Comparison of ENCODE assay signal across 8 cellular contexts in genomic region chr16:68367034-68367433, GRCh38. TPM values are rescaled to one million over a fixed set of nuclear protein-coding genes. Genes with fewer than 3 reads are reported as not detected.
DNase-seq lines count a peak whose midpoint lies in the region; TF ChIP-seq lines count a peak whose summit lies in the region.

No MANE protein-coding gene starts in this region.

- no peak overlapping the region for H3K4me3 ChIP-seq in Karpas-422 (ENCODE audit: low read length)
- no peak overlapping the region for H3K4me3 ChIP-seq in uterus

- H3K9me2 ChIP-seq in Karpas-422 (replicated peaks; ENCODE audit: insufficient read depth, low read length), result no peaks in the 10 kb centered on the region

- TF ChIP-seq POLR2A in uterus (IDR thresholded peaks at IDR 0.05), result no peak

- H3K4me1 ChIP-seq in Karpas-422 (ENCODE audit: low read length) (peaks cover 44% of the 10 kb centered on the region), uterus (no peaks in the 10 kb centered on the region)

- H3K9me3 ChIP-seq in Karpas-422 (ENCODE audit: low read length), result no peaks in the 10 kb centered on the region
- no peaks in the 10 kb centered on the region for H3K9me3 ChIP-seq in uterus

- H3K36me3 ChIP-seq in Karpas-422 (ENCODE audit: insufficient read depth, low read length) (no peaks in the 10 kb centered on the region), uterus (no peaks in the 10 kb centered on the region)

- H3K4me2 ChIP-seq in Karpas-422 (ENCODE audit: low read depth, low read length, poor library complexity, severe bottlenecking), result no peak overlapping the region

- no peaks in the 10 kb centered on the region for H3K27me3 ChIP-seq in Karpas-422 (ENCODE audit: low read length)
- peaks cover 0 to 9% of the 10 kb centered on the region in 2 donors for H3K27me3 ChIP-seq in uterus

- H4K20me1 ChIP-seq in Karpas-422 (ENCODE audit: insufficient read depth, low read depth, low read length), result no peaks in the 10 kb centered on the region; the same call in 1 of the 2 replicates

- no peaks in the 10 kb centered on the region for H3K79me2 ChIP-seq in Karpas-422 (ENCODE audit: low read length)

- DNase-seq in DMS153 treated with DMSO at 0.1 percent for 48 hours (lab: John Stamatoyannopoulos, UW; ENCODE audit: unreplicated experiment) (peak; percentile 3), DMS153 (lab: John Stamatoyannopoulos, UW) (no peak), Karpas-422 (peak; percentile 77), fibroblast of the conjunctiva (ENCODE audit: low read depth) (peak; percentile 6), uterus (no peak), SW480 (ENCODE audit: low spot score) (no peak)
- peak; percentile 45 for DNase-seq in activated CD4-positive, CD25-positive, alpha-beta regulatory T cell treated with anti-CD3 and anti-CD28 coated beads, Interleukin-2, amount 50 U/mL, for 72 hours
- peak; percentile 45 to 49 for DNase-seq in stimulated activated CD4-positive, alpha-beta T cell treated with anti-CD3 and anti-CD28 coated beads, Interleukin-2, amount 100 ng/mL, for 48 hours

- no peak overlapping the region for H2AFZ ChIP-seq in Karpas-422 (ENCODE audit: low read length)

- intact Hi-C loops in uterus (cut with DNase I; ENCODE audit: low total_unique reads), result no loop called here

- TF ChIP-seq CTCF in uterus (IDR thresholded peaks at IDR 0.05), result peak in 1 of 4 experiments; percentile 6

- H3K9ac ChIP-seq in Karpas-422 (ENCODE audit: low read length), result no peak overlapping the region

- no peak overlapping the region for H3K27ac ChIP-seq in Karpas-422 (ENCODE audit: low read length)
- no peak overlapping the region for H3K27ac ChIP-seq in uterus

RNA-seq across cellular contexts. Expression of gene PRMT7, which starts 56.2 kb away (rescaled TPM):
- 43.9 and 44.6 TPM in 2 replicates for total RNA-seq in Karpas-422 (2014; rRNA removed; shearing (Covaris generic); ENCODE audit: low replicate concordance)
- total RNA-seq in uterus, result 100 to 1,000 TPM in 1 of 4 donors, 10 to 100 TPM in 2, 1 to 10 TPM in 1; 8.2 to 111 (median 66.9) TPM

RNA-seq across cellular contexts. Expression of gene SLC7A6OS, which starts 56.3 kb away (rescaled TPM):
- 13.3 and 28.0 TPM in 2 replicates for total RNA-seq in Karpas-422 (2014; rRNA removed; shearing (Covaris generic); ENCODE audit: low replicate concordance)
- 10 to 100 TPM in 2 of 4 donors, 1 to 10 TPM in 2; 7.6 to 18.9 (median 13.4) TPM for total RNA-seq in uterus

Comparison
In these comparisons a context has a peak if more than half of its experiments do, and no peak if none do; other contexts are left out.
1. DNase-seq: peak in DMS153 treated with DMSO at 0.1 percent for 48 hours (single experiment), Karpas-422 (single experiment), activated CD4-positive, CD25-positive, alpha-beta regulatory T cell treated with anti-CD3 and anti-CD28 coated beads, Interleukin-2, amount 50 U/mL, for 72 hours (single experiment), fibroblast of the conjunctiva (single experiment) and stimulated activated CD4-positive, alpha-beta T cell treated with anti-CD3 and anti-CD28 coated beads, Interleukin-2, amount 100 ng/mL, for 48 hours (2 of 2); none in DMS153 (single experiment), uterus (0 of 2) and SW480 (single experiment).